11 cellular contexts compared by ENCODE assay signal in genomic region chr18:63105636-63106316, GRCh38.
A peak's percentile ranks its signal among the peaks of the same experiment; 100 is the strongest.
DNase-seq lines count a peak whose midpoint lies in the region; ATAC-seq and TF ChIP-seq lines count a peak whose summit lies in the region.
"Had no signal": no experiment of that assay in that cellular context is flagged by ENCODE, and none has a peak within 500 bp of the region (broad histone marks: within the 10 kb centered on the region; RNA-seq: fewer than 3 reads in every experiment).

No MANE protein-coding gene starts in this region.

- no peak overlapping the region for H3K4me3 ChIP-seq in gastroesophageal sphincter

- peak overlapping the region; percentile 25 for H3K27ac Mint-ChIP-seq in memory B cell

- ATAC-seq in GM18867 (IDR thresholded peaks at IDR 0.05; ENCODE audit: unreplicated experiment) (peak; percentile 67), GM21381 (IDR thresholded peaks at IDR 0.05; ENCODE audit: unreplicated experiment) (peak; percentile 61), HG03066 (IDR thresholded peaks at IDR 0.05; ENCODE audit: low read depth, unreplicated experiment) (peak; percentile 70), memory B cell (ENCODE audit: low read depth) (peak; percentile 89), gastroesophageal sphincter (no peak)
- ATAC-seq: Right ventricle myocardium inferior had no signal

- no peak overlapping the region for H3K27ac ChIP-seq in gastroesophageal sphincter

- 100% methylated on average over 3 to 7 of the region's 14 CpGs for WGBS in gastroesophageal sphincter (ENCODE audit: low coverage in 1 of 2), 2 donors

- H3K36me3 ChIP-seq in gastroesophageal sphincter, result no peaks in the 10 kb centered on the region

- H3K9me3 Mint-ChIP-seq in memory B cell, result peaks cover 1% of the 10 kb centered on the region

- no peak for TF ChIP-seq EP300 in gastroesophageal sphincter (IDR thresholded peaks at IDR 0.05)

- no peaks in the 10 kb centered on the region for H3K27me3 ChIP-seq in gastroesophageal sphincter

- TF ChIP-seq CTCF in gastroesophageal sphincter (IDR thresholded peaks at IDR 0.05), result no peak

- H3K4me1 Mint-ChIP-seq in memory B cell, result peaks cover 16% of the 10 kb centered on the region

- H3K36me3 Mint-ChIP-seq in memory B cell, result no peaks in the 10 kb centered on the region

- no peaks in the 10 kb centered on the region for H3K9me3 ChIP-seq in gastroesophageal sphincter

- H3K4me3 Mint-ChIP-seq in memory B cell, result peak overlapping the region; percentile 74

- H3K27me3 Mint-ChIP-seq in memory B cell, result peaks cover 13% of the 10 kb centered on the region

- no peaks in the 10 kb centered on the region for H3K4me1 ChIP-seq in gastroesophageal sphincter

- TF ChIP-seq POLR2A in gastroesophageal sphincter (IDR thresholded peaks at IDR 0.05), result no peak

- DNase-seq in memory B cell (ENCODE audit: low spot score in 2 of 2) (no peak), iPS-NIHi11 (ENCODE audit: low spot score) (no peak), T-helper 9 cell (no peak)
- DNase-seq: activated CD8-positive, alpha-beta T cell treated with anti-CD3 and anti-CD28 coated beads, Interleukin-2, amount 10 ng/mL, durations not matched to agents 7 days and 5 days; kidney glomerular epithelial cell; NCI-H2081 had no signal
